ENCODE assay signal across 1 cellular context in the genomic region with DNA sequence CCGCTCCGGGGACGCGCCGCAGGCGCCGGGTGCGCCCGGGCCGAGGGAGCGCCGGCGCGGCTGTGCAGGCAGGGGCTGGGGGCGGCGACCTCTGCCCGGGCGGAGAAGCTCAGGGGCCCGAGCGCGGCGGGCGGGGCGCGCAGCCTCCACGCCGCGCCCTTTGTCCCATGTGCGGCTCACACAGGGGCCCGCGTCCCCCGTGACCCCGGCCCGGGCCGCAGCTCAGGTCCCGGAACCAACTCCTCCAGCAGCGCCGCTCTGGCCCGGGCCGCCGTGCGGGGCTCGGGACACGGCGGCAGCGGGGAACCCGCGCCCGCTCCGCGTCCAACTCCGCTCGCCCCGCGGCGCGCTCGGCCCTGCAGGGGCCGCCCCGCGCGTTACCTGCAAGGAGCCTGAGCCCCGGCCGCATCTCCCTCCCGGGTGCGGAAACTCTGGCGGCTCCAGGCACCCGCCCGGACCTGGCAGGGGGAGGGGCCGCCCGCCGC.
TF ChIP-seq lines count a peak whose summit lies in the region.

A gene with protein sequence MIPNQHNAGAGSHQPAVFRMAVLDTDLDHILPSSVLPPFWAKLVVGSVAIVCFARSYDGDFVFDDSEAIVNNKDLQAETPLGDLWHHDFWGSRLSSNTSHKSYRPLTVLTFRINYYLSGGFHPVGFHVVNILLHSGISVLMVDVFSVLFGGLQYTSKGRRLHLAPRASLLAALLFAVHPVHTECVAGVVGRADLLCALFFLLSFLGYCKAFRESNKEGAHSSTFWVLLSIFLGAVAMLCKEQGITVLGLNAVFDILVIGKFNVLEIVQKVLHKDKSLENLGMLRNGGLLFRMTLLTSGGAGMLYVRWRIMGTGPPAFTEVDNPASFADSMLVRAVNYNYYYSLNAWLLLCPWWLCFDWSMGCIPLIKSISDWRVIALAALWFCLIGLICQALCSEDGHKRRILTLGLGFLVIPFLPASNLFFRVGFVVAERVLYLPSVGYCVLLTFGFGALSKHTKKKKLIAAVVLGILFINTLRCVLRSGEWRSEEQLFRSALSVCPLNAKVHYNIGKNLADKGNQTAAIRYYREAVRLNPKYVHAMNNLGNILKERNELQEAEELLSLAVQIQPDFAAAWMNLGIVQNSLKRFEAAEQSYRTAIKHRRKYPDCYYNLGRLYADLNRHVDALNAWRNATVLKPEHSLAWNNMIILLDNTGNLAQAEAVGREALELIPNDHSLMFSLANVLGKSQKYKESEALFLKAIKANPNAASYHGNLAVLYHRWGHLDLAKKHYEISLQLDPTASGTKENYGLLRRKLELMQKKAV (minus strand): TSS at position 433 of the 485 bp plus-strand sequence. CDS start 4,433 bp downstream, outside the sequence.

TF ChIP-seq in H1, 55 proteins besides CTCF, POLR2A, EP300 and RAD21:
- TF ChIP-seq MAX (IDR thresholded peaks at IDR 0.05) (no peak), BACH1 (IDR thresholded peaks at IDR 0.05; ENCODE audit: low read length) (peak; percentile 67; the same call in 1 of the 2 replicates), CHD1 (IDR thresholded peaks at IDR 0.05; ENCODE audit: low read depth, low read length) (no peak), CHD2 (IDR thresholded peaks at IDR 0.05; ENCODE audit: low read length) (no peak), TCF12 (IDR thresholded peaks at IDR 0.05; ENCODE audit: low read depth, low read length) (no peak), TAF1 (IDR thresholded peaks at IDR 0.05; ENCODE audit: low read depth, low read length) (0 out of 2 replicates have a peak, but pooled peaks have one; percentile 15), SIN3A (conservative IDR thresholded peaks at IDR 0.05 in 1 of 2, IDR thresholded peaks at IDR 0.05 in 1 of 2; ENCODE audit: low read depth in 1 of 2, low read length in 2 of 2) (no peak; a peak in 1 of 4 replicates), RBBP5 (IDR thresholded peaks at IDR 0.05; ENCODE audit: borderline replicate concordance, low read depth, low read length) (0 out of 2 replicates have a peak, but pooled peaks have one; percentile 70), TBP (IDR thresholded peaks at IDR 0.05; ENCODE audit: low read depth, low read length) (no peak), SP4 (IDR thresholded peaks at IDR 0.05; ENCODE audit: low read length) (no peak), KDM5A (IDR thresholded peaks at IDR 0.05; ENCODE audit: low read length) (no peak), KDM4A (IDR thresholded peaks at IDR 0.05; ENCODE audit: low read depth, low read length, severe bottlenecking) (peak; percentile 34), PHF8 (conservative IDR thresholded peaks at IDR 0.05; ENCODE audit: low read depth, low read length) (peak; percentile 68), GABPA (IDR thresholded peaks at IDR 0.05; ENCODE audit: borderline replicate concordance, insufficient read depth, low read length) (no peak), HDAC2 (IDR thresholded peaks at IDR 0.05; ENCODE audit: borderline replicate concordance in 1 of 2, low read depth in 2 of 2, low read length in 2 of 2) (no peak; a peak in 1 of 4 replicates)
- TF ChIP-seq, protein P1, sequence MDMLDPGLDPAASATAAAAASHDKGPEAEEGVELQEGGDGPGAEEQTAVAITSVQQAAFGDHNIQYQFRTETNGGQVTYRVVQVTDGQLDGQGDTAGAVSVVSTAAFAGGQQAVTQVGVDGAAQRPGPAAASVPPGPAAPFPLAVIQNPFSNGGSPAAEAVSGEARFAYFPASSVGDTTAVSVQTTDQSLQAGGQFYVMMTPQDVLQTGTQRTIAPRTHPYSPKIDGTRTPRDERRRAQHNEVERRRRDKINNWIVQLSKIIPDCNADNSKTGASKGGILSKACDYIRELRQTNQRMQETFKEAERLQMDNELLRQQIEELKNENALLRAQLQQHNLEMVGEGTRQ (IDR thresholded peaks at IDR 0.05; ENCODE audit: low read length): no peak
